In the genomic region with DNA sequence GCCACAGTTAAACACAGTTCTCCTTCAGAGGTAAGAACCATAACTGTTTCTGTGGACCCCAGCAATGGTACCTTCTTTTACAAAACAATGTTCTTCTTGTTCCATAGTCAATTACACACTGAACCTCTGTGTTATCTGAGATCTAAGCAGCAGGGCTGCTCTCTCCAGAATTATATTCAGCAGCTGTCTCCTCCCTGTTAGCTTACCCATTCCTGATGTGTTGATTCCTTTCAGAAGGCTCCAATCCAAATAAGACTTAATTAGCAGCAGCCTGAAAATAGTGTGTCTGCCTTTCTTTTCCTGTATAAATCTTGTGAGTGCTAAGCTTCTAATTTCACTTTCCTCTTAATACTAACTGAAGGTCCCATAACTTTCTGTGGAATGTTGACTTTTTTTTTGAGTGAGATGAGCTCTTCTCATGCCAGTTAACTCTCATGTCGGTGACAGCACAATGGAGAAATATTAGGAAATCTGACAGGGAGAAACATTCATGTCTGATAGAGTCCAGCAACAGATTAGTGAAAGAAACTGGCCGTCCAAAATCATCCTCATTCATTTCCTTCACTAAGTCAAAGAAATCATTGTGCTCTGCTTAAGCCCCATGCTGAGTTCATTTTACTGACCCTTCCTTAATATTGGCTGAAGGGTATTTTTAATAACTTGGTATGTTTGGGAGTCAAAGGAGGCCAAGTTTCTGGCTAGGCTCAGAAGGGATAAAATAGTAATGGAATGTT, we compare ENCODE assay signal across 14 cellular contexts.
A peak's percentile ranks its signal among the peaks of the same experiment; 100 is the strongest.
DNase-seq lines count a peak whose midpoint lies in the region; TF ChIP-seq lines count a peak whose summit lies in the region.
"Had no signal": no experiment of that assay in that cellular context is flagged by ENCODE, and none has a peak within 500 bp of the region (broad histone marks: within the 10 kb centered on the region; RNA-seq: fewer than 3 reads in every experiment).

No MANE protein-coding gene starts in this region.

- H3F3A ChIP-seq in SK-N-SH (replicated peaks; ENCODE audit: insufficient read depth), result peaks cover 15% of the 10 kb centered on the region

- TF ChIP-seq POLR2A in tibial nerve (IDR thresholded peaks at IDR 0.05), result no peak

- intact Hi-C loops in head of caudate nucleus (cut with DNase I), result no loop called here

- CTCF ChIA-PET in SK-N-SH (lab: Yijun Ruan, JAX), result no interaction called here

- H3K27ac ChIP-seq in SK-N-SH (ENCODE audit: low read depth in 2 of 2, low read length in 1 of 2), result peak overlapping the region; percentile 67 to 90
- H3K27ac ChIP-seq in tibial nerve, result peak overlapping the region in 3 of 4 donors; percentile 5 to 68 (median 61)
- H3K27ac ChIP-seq: right lobe of liver had no signal

- H3K36me3 ChIP-seq in SK-N-SH (replicated peaks in 1 of 2; ENCODE audit: control insufficient read depth in 1 of 2, insufficient read depth in 2 of 2, low read length in 1 of 2) (no peaks in the 10 kb centered on the region), tibial nerve (no peaks in the 10 kb centered on the region)
- H3K36me3 ChIP-seq: right lobe of liver had no signal

- WGBS in SK-N-SH (ENCODE audit: low lambda C conversion rate), result 11% methylated on average over 2 of the region's 2 CpGs
- 14 to 23% methylated on average over 2 of the region's 2 CpGs for WGBS in tibial nerve, 2 donors

- TF ChIP-seq RAD21 in SK-N-SH (IDR thresholded peaks at IDR 0.05; ENCODE audit: low read length), result no peak

- no peak overlapping the region; a peak in 1 of 4 replicates for H3K4me3 ChIP-seq in SK-N-SH (ENCODE audit: low read depth in 2 of 2, low read length in 1 of 2)
- H3K4me3 ChIP-seq in fibroblast of villous mesenchyme (ENCODE audit: low read depth, low read length), result no peak overlapping the region
- H3K4me3 ChIP-seq in tibial nerve, result no peak overlapping the region
- H3K4me3 ChIP-seq: right lobe of liver had no signal

- no peak for DNase-seq in SK-N-SH
- DNase-seq in fibroblast of villous mesenchyme (ENCODE audit: low read depth), result peak; percentile 16
- DNase-seq in myocyte (ENCODE audit: low read depth), result peak; percentile 59
- no peak for DNase-seq in tibial nerve (ENCODE audit: low spot score in 2 of 2)
- no peak for DNase-seq in GM13977 (ENCODE audit: low spot score)
- no peak for DNase-seq in head of caudate nucleus
- DNase-seq in ACHN, result no peak
- DNase-seq: activated CD8-positive, alpha-beta memory T cell treated with anti-CD3 and anti-CD28 coated beads for 24 hours; activated naive CD4-positive, alpha-beta T cell treated with anti-CD3 and anti-CD28 coated beads, Interleukin-2, amount 10 ng/mL, durations not matched to agents 7 days and 5 days; CD8-positive, alpha-beta memory T cell; Karpas-422; NCI-H774; right lobe of liver; SHP77 had no signal

- in situ Hi-C loops in GM13977 (cut with MboI; ENCODE audit: low pct_unique_long_range_greater_than_20kb, low sequenced_read_pairs, unreplicated experiment) (no loop called here), ACHN (cut with HindIII; ENCODE audit: low pct_ligation_motif_present, low pct_unique_long_range_greater_than_20kb, low sequenced_read_pairs) (no loop called here)

- H3K9me3 ChIP-seq in SK-N-SH (no peaks in the 10 kb centered on the region), tibial nerve (no peaks in the 10 kb centered on the region)
- H3K9me3 ChIP-seq: right lobe of liver had no signal

- H3K27me3 ChIP-seq in SK-N-SH (ENCODE audit: insufficient read depth), result no peaks in the 10 kb centered on the region
- no peaks in the 10 kb centered on the region for H3K27me3 ChIP-seq in tibial nerve
- H3K27me3 ChIP-seq: right lobe of liver had no signal

- POLR2A ChIA-PET in SK-N-SH (lab: Yijun Ruan, JAX), result interaction anchor here (0.7 kb wide), 1 partner anchor 584 kb away, joined by 3 read pairs; no protein-coding TSS in a partner anchor

- H3K9me2 ChIP-seq in SK-N-SH, result no peaks in the 10 kb centered on the region

- H3K4me2 ChIP-seq in SK-N-SH, result peak overlapping the region; percentile 47

- no peak overlapping the region for H2AFZ ChIP-seq in SK-N-SH (ENCODE audit: low read depth)

- no peak overlapping the region; the same call in 1 of the 2 replicates for H3K9ac ChIP-seq in SK-N-SH

- peaks cover 3 to 24% of the 10 kb centered on the region in 2 experiments for H3K4me1 ChIP-seq in SK-N-SH (ENCODE audit: control insufficient read depth in 1 of 2, insufficient read depth in 2 of 2, low read depth in 1 of 2, low read length in 1 of 2)
- peaks cover 0 to 23% (median 4%) of the 10 kb centered on the region in 4 donors for H3K4me1 ChIP-seq in tibial nerve
- H3K4me1 ChIP-seq: right lobe of liver had no signal

- H3K79me2 ChIP-seq in SK-N-SH (ENCODE audit: insufficient read depth), result no peaks in the 10 kb centered on the region

- TF ChIP-seq CTCF in SK-N-SH (IDR thresholded peaks at IDR 0.05) (no peak), fibroblast of villous mesenchyme (IDR thresholded peaks at IDR 0.05; ENCODE audit: insufficient read depth, low read depth, low read length) (no peak), tibial nerve (IDR thresholded peaks at IDR 0.05) (no peak), GM13977 (IDR thresholded peaks at IDR 0.05; ENCODE audit: extremely low read depth, insufficient read depth, missing control alignments) (no peak)

- TF ChIP-seq EP300 in SK-N-SH (IDR thresholded peaks at IDR 0.05; ENCODE audit: borderline replicate concordance in 1 of 2, low read depth in 1 of 2, low read length in 1 of 2) (peak; percentile 4 to 56; a peak in 3 of 4 replicates), tibial nerve (IDR thresholded peaks at IDR 0.05) (no peak)

- no peaks in the 10 kb centered on the region for H4K20me1 ChIP-seq in SK-N-SH (ENCODE audit: insufficient read depth)

TF ChIP-seq in SK-N-SH, 30 proteins besides CTCF, POLR2A, EP300 and RAD21:
- TF ChIP-seq YY1 (IDR thresholded peaks at IDR 0.05; ENCODE audit: low read depth) (no peak), NFIC (IDR thresholded peaks at IDR 0.05; ENCODE audit: borderline replicate concordance) (no peak), PBX3 (IDR thresholded peaks at IDR 0.05) (peak; percentile 52; the same call in 1 of the 2 replicates), GATA2 (CRISPR knock-in tag; IDR thresholded peaks at IDR 0.05) (peak; percentile 33; the same call in 1 of the 2 replicates), CHD2 (IDR thresholded peaks at IDR 0.05; ENCODE audit: low read length, partially characterized antibody) (no peak), NRF1 (IDR thresholded peaks at IDR 0.05; ENCODE audit: low read depth, low read length) (no peak)

Comparison
In these comparisons a context has a peak if more than half of its experiments do, and no peak if none do; other contexts are left out.
1. DNase-seq: peak in fibroblast of villous mesenchyme (single experiment) and myocyte (single experiment); none in SK-N-SH (single experiment), tibial nerve (0 of 2), GM13977 (single experiment), head of caudate nucleus (0 of 42) and ACHN (single experiment).